In genomic region chr7:142250705-142251104, GRCh38 we compare ENCODE assay signal across 25 cellular contexts. TPM values are rescaled to one million over a fixed set of nuclear protein-coding genes. Genes with fewer than 3 reads are reported as not detected.
A peak's percentile ranks its signal among the peaks of the same experiment; 100 is the strongest.
DNase-seq lines count a peak whose midpoint lies in the region; ATAC-seq, FAIRE-seq and TF ChIP-seq lines count a peak whose summit lies in the region.
"Had no signal": no experiment of that assay in that cellular context is flagged by ENCODE, and none has a peak within 500 bp of the region (broad histone marks: within the 10 kb centered on the region; RNA-seq: fewer than 3 reads in every experiment).

No MANE protein-coding gene starts in this region.

- no peaks in the 10 kb centered on the region for H3K36me3 Mint-ChIP-seq in WTC11
- H3K36me3 Mint-ChIP-seq: CD14-positive monocyte; CD8-positive, alpha-beta memory T cell had no signal

- TF ChIP-seq POLR2A in H54 (IDR thresholded peaks at IDR 0.05; ENCODE audit: low read depth, low read length) = no peak

- peak; percentile 70 for ATAC-seq in WTC11
- no peak for ATAC-seq in HG02610 (IDR thresholded peaks at IDR 0.05; ENCODE audit: unreplicated experiment)
- ATAC-seq in HG02840 (IDR thresholded peaks at IDR 0.05; ENCODE audit: low FRiP score, unreplicated experiment) = no peak
- no peak for ATAC-seq in GM19452 (IDR thresholded peaks at IDR 0.05; ENCODE audit: unreplicated experiment)

- DNase-seq in H54 (ENCODE audit: insufficient read length, low spot score) = peak; percentile 11
- DNase-seq in WTC11 (ENCODE audit: low spot score) = no peak
- DNase-seq in kidney tubule cell (ENCODE audit: low spot score) = peak; percentile 57
- DNase-seq in activated CD4-positive, alpha-beta T cell treated with anti-CD3 and anti-CD28 coated beads, Interleukin-2, amount 50 U/mL, for 1 hour = no peak
- DNase-seq: BE2C; CD8-positive, alpha-beta memory T cell; DMS79 treated with DMSO at 0.1 percent for 48 hours; GM23248; HCEC 1CT; KBM-7; MM.1S; NCI-H1417; NCI-H1694 treated with DMSO at 0.1 percent for 48 hours; NCI-H2081; NCI-H2227 treated with DMSO at 0.1 percent for 48 hours; NCI-H526 treated with DMSO at 0.1 percent for 48 hours; Right ventricle myocardium superior; RPMI8226; T-helper 1 cell had no signal

- no peaks in the 10 kb centered on the region for H3K9me3 Mint-ChIP-seq in WTC11
- H3K9me3 Mint-ChIP-seq: CD14-positive monocyte; CD8-positive, alpha-beta memory T cell had no signal

- TF ChIP-seq CTCF in WTC11 (IDR thresholded peaks at IDR 0.05) = no peak

- no peak for FAIRE-seq in H54 (lab: Jason Lieb, UNC)
- FAIRE-seq: GM19239 had no signal

- H3K27me3 Mint-ChIP-seq in WTC11 (ENCODE audit: low read depth) = no peaks in the 10 kb centered on the region

- POLR2A ChIA-PET in WTC11 (lab: Charles Lee) = no interaction called here

- H3K27ac Mint-ChIP-seq in WTC11 = no peak overlapping the region
- H3K27ac Mint-ChIP-seq: CD14-positive monocyte; CD8-positive, alpha-beta memory T cell had no signal

- no peak overlapping the region for H3K4me3 Mint-ChIP-seq in WTC11
- H3K4me3 Mint-ChIP-seq: CD14-positive monocyte; CD8-positive, alpha-beta memory T cell had no signal

- CTCF ChIA-PET in WTC11 (lab: Charles Lee) = interaction anchor here (0.9 to 4.2 kb wide), 7 partner anchors 19 to 275 kb away, joined by 3 to 19 read pairs (median 7); no protein-coding TSS in a partner anchor

- peaks cover 16% of the 10 kb centered on the region for H3K4me1 Mint-ChIP-seq in WTC11
- H3K4me1 Mint-ChIP-seq: CD14-positive monocyte; CD8-positive, alpha-beta memory T cell had no signal

TF ChIP-seq in WTC11, 78 proteins besides CTCF, POLR2A, EP300 and RAD21:
- TF ChIP-seq ARID4B (CRISPR knock-in tag; IDR thresholded peaks at IDR 0.05; ENCODE audit: borderline replicate concordance) = no peak

RNA-seq across cellular contexts. Expression of gene PRSS58, which starts 7.2 kb away (rescaled TPM):
- total RNA-seq in WTC11 (2021) = not detected in 3 replicates
- total RNA-seq: CD8-positive, alpha-beta memory T cell; GM23248; NCI-H460; Right ventricle myocardium superior had no signal

Comparison
In these comparisons a context has a peak if more than half of its experiments do, and no peak if none do; other contexts are left out.
1. DNase-seq: peak in H54 (single experiment) and kidney tubule cell (single experiment); none in WTC11 (single experiment) and activated CD4-positive, alpha-beta T cell treated with anti-CD3 and anti-CD28 coated beads, Interleukin-2, amount 50 U/mL, for 1 hour (single experiment).